ENCODE assay signal across 1 cellular context in genomic region chr20:45892828-45893500, GRCh38.
TF ChIP-seq lines count a peak whose summit lies in the region.

No MANE protein-coding gene starts in this region.

TF ChIP-seq in IMR-90, 13 proteins besides CTCF, POLR2A, EP300 and RAD21:
- TF ChIP-seq MAZ (IDR thresholded peaks at IDR 0.05; ENCODE audit: borderline replicate concordance, low read depth, low read length) (no peak), NFE2L2 (IDR thresholded peaks at IDR 0.05; ENCODE audit: low read depth, low read length) (no peak), BHLHE40 (IDR thresholded peaks at IDR 0.05; ENCODE audit: low read depth, low read length) (no peak), RCOR1 (IDR thresholded peaks at IDR 0.05; ENCODE audit: insufficient replicate concordance, low read length) (no peak), FOS (IDR thresholded peaks at IDR 0.05; ENCODE audit: low read depth, low read length) (no peak), ELK1 (IDR thresholded peaks at IDR 0.05; ENCODE audit: borderline replicate concordance, low read depth, low read length) (no peak), MXI1 (IDR thresholded peaks at IDR 0.05; ENCODE audit: borderline replicate concordance, low read depth, low read length) (no peak), CHD1 (IDR thresholded peaks at IDR 0.05; ENCODE audit: low read depth, low read length) (no peak)
